Comparison of ENCODE assay signal across 25 cellular contexts in the genomic region with DNA sequence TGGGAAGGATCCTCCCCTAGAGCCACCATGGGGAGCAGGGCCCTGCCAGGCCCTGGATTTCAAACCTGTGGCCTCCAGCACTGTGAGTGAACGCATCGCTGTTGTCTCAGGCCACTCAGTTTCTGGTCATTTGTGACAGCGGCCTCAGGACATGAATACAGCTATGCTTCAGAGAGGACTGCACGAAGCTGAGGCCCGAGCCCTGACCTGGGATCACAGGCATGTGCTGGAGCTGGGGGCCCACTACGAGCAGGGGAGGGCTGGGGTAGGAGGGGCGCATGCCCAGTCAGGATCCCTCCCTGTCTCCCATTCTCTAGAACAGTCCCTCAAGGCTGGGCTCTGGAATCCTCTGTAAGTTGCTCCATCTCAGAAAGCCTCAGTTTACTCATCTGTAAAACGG.
DNase-seq lines count a peak whose midpoint lies in the region; ATAC-seq and TF ChIP-seq lines count a peak whose summit lies in the region.
"Had no signal": no experiment of that assay in that cellular context is flagged by ENCODE, and none has a peak within 500 bp of the region (broad histone marks: within the 10 kb centered on the region; RNA-seq: fewer than 3 reads in every experiment).

No MANE protein-coding gene starts in this region.

- no peak overlapping the region for H3K56ac ChIP-seq in H9 (ENCODE audit: insufficient read length, low read depth, low read length)

- no peak overlapping the region for H2BK20ac ChIP-seq in H9 (ENCODE audit: low read depth, low read length, poor library complexity, severe bottlenecking)

- no peak overlapping the region; the same call in 1 of the 2 replicates for H3K14ac ChIP-seq in H9 (ENCODE audit: insufficient read depth, low read length)

- H4K8ac ChIP-seq in H9 (replicated peaks; ENCODE audit: insufficient read length, low read depth, low read length): no peak overlapping the region

- H3K36me3 Mint-ChIP-seq in H9 (ENCODE audit: insufficient read depth in 1 of 3, low read depth in 3 of 3): peaks cover 0 to 6% (median 0%) of the 10 kb centered on the region in 3 experiments; a peak in 2 of 7 replicates
- peaks cover 8% of the 10 kb centered on the region for H3K36me3 Mint-ChIP-seq in brain
- H3K36me3 Mint-ChIP-seq in neural progenitor cell: no peaks in the 10 kb centered on the region
- H3K36me3 Mint-ChIP-seq: CD14-positive monocyte; CD4-positive, alpha-beta memory T cell; CD4-positive, CD25-positive, alpha-beta regulatory T cell; CD8-positive, alpha-beta memory T cell had no signal

- H3K36me3 ChIP-seq in neural progenitor cell: no peaks in the 10 kb centered on the region
- H3K36me3 ChIP-seq in osteoblast (ENCODE audit: insufficient read depth, low read length): no peaks in the 10 kb centered on the region
- H3K36me3 ChIP-seq: BE2C, BLaER1 had no signal

- no peak overlapping the region for H3K18ac ChIP-seq in H9 (ENCODE audit: insufficient read length, low read depth, low read length)

- H3K27ac ChIP-seq in H9 (ENCODE audit: insufficient read length, low read depth, low read length): no peak overlapping the region
- no peak overlapping the region for H3K27ac ChIP-seq in neural progenitor cell
- no peak overlapping the region for H3K27ac ChIP-seq in osteoblast (ENCODE audit: low read depth, low read length)
- H3K27ac ChIP-seq: BLaER1 had no signal

- no peak overlapping the region for H3K4me3 ChIP-seq in neural progenitor cell
- no peak overlapping the region for H3K4me3 ChIP-seq in osteoblast (ENCODE audit: insufficient read depth, low read length)
- H3K4me3 ChIP-seq: BLaER1 had no signal

- TF ChIP-seq CTCF in H9 (conservative IDR thresholded peaks at IDR 0.05) (no peak), brain (conservative IDR thresholded peaks at IDR 0.05) (no peak), neural progenitor cell (IDR thresholded peaks at IDR 0.05) (no peak), osteoblast (IDR thresholded peaks at IDR 0.05; ENCODE audit: extremely low read depth, low read depth, low read length) (no peak)

- no peak overlapping the region for H3K4ac ChIP-seq in H9 (ENCODE audit: low read depth, low read length)

- H4K91ac ChIP-seq in H9 (ENCODE audit: insufficient read length, low read depth, low read length): no peak overlapping the region

- H3K4me1 ChIP-seq in H9 (ENCODE audit: insufficient read depth, low read length) (peaks cover 15% of the 10 kb centered on the region; the same call in 1 of the 2 replicates), neural progenitor cell (peaks cover 40% of the 10 kb centered on the region), osteoblast (ENCODE audit: insufficient read depth, low read length) (no peaks in the 10 kb centered on the region)

- H3K27me3 ChIP-seq in H9 (ENCODE audit: insufficient read depth, low read length) (no peaks in the 10 kb centered on the region), neural progenitor cell (no peaks in the 10 kb centered on the region), osteoblast (ENCODE audit: insufficient read depth, low read length) (peaks cover 3% of the 10 kb centered on the region)
- H3K27me3 ChIP-seq: BE2C had no signal

- H3K27ac Mint-ChIP-seq in H9 (peak overlapping the region in 2 of 3 experiments; percentile 4 to 76; a peak in 3 of 7 replicates), brain (peak overlapping the region in 3 of 5 experiments; percentile 7 to 93 (median 20)), neural progenitor cell (peak overlapping the region; percentile 25)
- H3K27ac Mint-ChIP-seq: CD4-positive, alpha-beta memory T cell; CD4-positive, CD25-positive, alpha-beta regulatory T cell; CD8-positive, alpha-beta memory T cell had no signal

- no CpG with 5 or more reads among the region's 8 CpGs for WGBS in H9 (ENCODE audit: extremely low coverage, insufficient read length, low lambda C conversion rate)

- H2BK120ac ChIP-seq in H9 (ENCODE audit: low read depth, low read length, poor library complexity, severe bottlenecking): no peak overlapping the region

- no peak overlapping the region for H2BK12ac ChIP-seq in H9 (ENCODE audit: insufficient read length, low read depth, low read length)

- H2AK5ac ChIP-seq in H9 (ENCODE audit: insufficient read length, low read length): no peak overlapping the region

- H3K9me3 ChIP-seq in H9 (ENCODE audit: control insufficient read depth, low read depth, low read length) (no peaks in the 10 kb centered on the region), neural progenitor cell (ENCODE audit: low read depth) (no peaks in the 10 kb centered on the region), osteoblast (ENCODE audit: low read depth, low read length) (no peaks in the 10 kb centered on the region)
- H3K9me3 ChIP-seq: BE2C, BLaER1 had no signal

- H3K4me2 ChIP-seq in H9 (ENCODE audit: insufficient read depth, insufficient read length, low read length) (no peak overlapping the region), neural progenitor cell (no peak overlapping the region), osteoblast (ENCODE audit: insufficient read depth, low read length) (no peak overlapping the region)
- H3K4me2 ChIP-seq: BLaER1 had no signal

- H3K4me1 Mint-ChIP-seq in H9 (peaks cover 47 to 50% of the 10 kb centered on the region in 2 experiments), brain (peaks cover 63% of the 10 kb centered on the region), neural progenitor cell (peaks cover 38% of the 10 kb centered on the region)
- H3K4me1 Mint-ChIP-seq: CD4-positive, alpha-beta memory T cell; CD4-positive, CD25-positive, alpha-beta regulatory T cell; CD8-positive, alpha-beta memory T cell had no signal

- no peak overlapping the region for H2BK5ac ChIP-seq in H9 (ENCODE audit: insufficient read length, low read length)

- H3K9ac ChIP-seq in H9 (ENCODE audit: extremely low read depth, insufficient read length, low read length) (no peak overlapping the region), neural progenitor cell (no peak overlapping the region)
- H3K9ac ChIP-seq: BLaER1 had no signal

- H3K23ac ChIP-seq in H9 (ENCODE audit: insufficient read length, low read depth, low read length): no peak overlapping the region

- no peak overlapping the region for H3T11ph ChIP-seq in H9 (ENCODE audit: low read length)

- H4K5ac ChIP-seq in H9 (ENCODE audit: insufficient read length, low read depth, low read length): no peak overlapping the region

- no peak for ATAC-seq in GM19035 (IDR thresholded peaks at IDR 0.05; ENCODE audit: unreplicated experiment)
- no peak for ATAC-seq in HG03432 (IDR thresholded peaks at IDR 0.05; ENCODE audit: unreplicated experiment)

- H2BK15ac ChIP-seq in H9 (ENCODE audit: low read depth, low read length): no peak overlapping the region

- H4K20me1 ChIP-seq in H9 (ENCODE audit: control insufficient read depth, insufficient read depth, insufficient read length): no peaks in the 10 kb centered on the region
- H4K20me1 ChIP-seq in neural progenitor cell (ENCODE audit: low read depth): peaks cover 22% of the 10 kb centered on the region
- no peaks in the 10 kb centered on the region for H4K20me1 ChIP-seq in osteoblast (ENCODE audit: insufficient read depth, low read length)

- no peak overlapping the region for H2AFZ ChIP-seq in H9 (ENCODE audit: low read length)
- H2AFZ ChIP-seq in neural progenitor cell (replicated peaks): no peak overlapping the region
- no peak overlapping the region for H2AFZ ChIP-seq in osteoblast (ENCODE audit: low read length)

- H3K79me2 ChIP-seq in H9 (ENCODE audit: insufficient read depth, low read length): peaks cover 7% of the 10 kb centered on the region; the same call in 1 of the 2 replicates
- no peaks in the 10 kb centered on the region for H3K79me2 ChIP-seq in neural progenitor cell (ENCODE audit: low read depth)
- H3K79me2 ChIP-seq in osteoblast (ENCODE audit: insufficient read depth, low read length): no peaks in the 10 kb centered on the region

- no peaks in the 10 kb centered on the region for H3K23me2 ChIP-seq in H9 (ENCODE audit: insufficient read length, low read depth, low read length, poor library complexity, severe bottlenecking)

- no peak for DNase-seq in H9
- DNase-seq in neural progenitor cell (ENCODE audit: low spot score): no peak
- DNase-seq in osteoblast (ENCODE audit: insufficient read length, low spot score, missing footprints): peak; percentile 27
- no peak for DNase-seq in SKM-1 (lab: John Stamatoyannopoulos, UW; ENCODE audit: unreplicated experiment)
- DNase-seq in HCEC 1CT: no peak
- DNase-seq: 8988T; ACHN; BE2C; C1 segment of cervical spinal cord; CD4-positive, alpha-beta memory T cell; CD4-positive, CD25-positive, alpha-beta regulatory T cell; CD8-positive, alpha-beta memory T cell; COR-L47; DMS 273 treated with DMSO at 0.1 percent for 48 hours; DMS153; DMS53; DMS79; DND-41; EL; GF-D8 had no signal

- H3K4me3 Mint-ChIP-seq in H9 (no peak overlapping the region; a peak in 1 of 5 replicates), brain (no peak overlapping the region), neural progenitor cell (no peak overlapping the region)
- H3K4me3 Mint-ChIP-seq: CD14-positive monocyte; CD4-positive, alpha-beta memory T cell; CD4-positive, CD25-positive, alpha-beta regulatory T cell; CD8-positive, alpha-beta memory T cell had no signal

- H3K79me1 ChIP-seq in H9 (ENCODE audit: insufficient read depth, low read depth, low read length, poor library complexity, severe bottlenecking): no peaks in the 10 kb centered on the region

- no peaks in the 10 kb centered on the region for H3K9me3 Mint-ChIP-seq in H9
- H3K9me3 Mint-ChIP-seq in brain: peaks cover 0 to 1% (median 0%) of the 10 kb centered on the region in 5 experiments
- no peaks in the 10 kb centered on the region for H3K9me3 Mint-ChIP-seq in neural progenitor cell
- H3K9me3 Mint-ChIP-seq: CD14-positive monocyte; CD4-positive, alpha-beta memory T cell; CD8-positive, alpha-beta memory T cell had no signal

- peaks cover 46% of the 10 kb centered on the region for H3F3A ChIP-seq in neural progenitor cell (ENCODE audit: low read depth)

- H3K27me3 Mint-ChIP-seq in H9 (ENCODE audit: low read depth) (peaks cover 3% of the 10 kb centered on the region; the same call in 1 of the 2 replicates), brain (peaks cover 2% of the 10 kb centered on the region), neural progenitor cell (ENCODE audit: insufficient read depth, low read depth) (peaks cover 3% of the 10 kb centered on the region)
- H3K27me3 Mint-ChIP-seq: CD4-positive, CD25-positive, alpha-beta regulatory T cell had no signal
